Comparison of ENCODE assay signal across 11 cellular contexts in genomic region chr7:17134786-17135185, GRCh38.
DNase-seq lines count a peak whose midpoint lies in the region; ATAC-seq and TF ChIP-seq lines count a peak whose summit lies in the region.
"Had no signal": no experiment of that assay in that cellular context is flagged by ENCODE, and none has a peak within 500 bp of the region (broad histone marks: within the 10 kb centered on the region; RNA-seq: fewer than 3 reads in every experiment).

No MANE protein-coding gene starts in this region.

- no peaks in the 10 kb centered on the region for H3K79me2 ChIP-seq in GM23338 (replicated peaks; ENCODE audit: insufficient read depth)

- DNase-seq in activated CD4-positive, alpha-beta T cell treated with anti-CD3 and anti-CD28 coated beads, Interleukin-2, amount 10 ng/mL, durations not matched to agents 7 days and 5 days, result no peak
- DNase-seq in activated CD4-positive, alpha-beta T cell treated with anti-CD3 and anti-CD28 coated beads, Interleukin-2, amount 50 U/mL, for 1 hour, result no peak
- DNase-seq in GM23338 (ENCODE audit: low spot score) (no peak), cardiac septum (ENCODE audit: low spot score) (no peak), dermis blood vessel endothelial cell (no peak)
- DNase-seq: activated effector memory CD4-positive, alpha-beta T cell treated with anti-CD3 and anti-CD28 coated beads, Interleukin-2, amount 50 U/mL, for 16 hours; naive thymus-derived CD4-positive, alpha-beta T cell; NCI-H510A had no signal

- H3F3A ChIP-seq in GM23338 (replicated peaks; ENCODE audit: low read depth), result no peaks in the 10 kb centered on the region

- H2AFZ ChIP-seq in GM23338, result no peak overlapping the region

- no peak overlapping the region for H3K4me2 ChIP-seq in GM23338

- CTCF ChIA-PET in activated CD4-positive, alpha-beta T cell treated with anti-CD3 and anti-CD28 coated beads, Interleukin-2, amount 10 ng/mL, durations not matched to agents 7 days and 5 days (lab: Charles Lee), result interaction anchor here (1.1 kb wide), 1 partner anchor 8 kb away, joined by 4 read pairs; no protein-coding TSS in a partner anchor

- H3K27ac ChIP-seq in GM23338 (ENCODE audit: low read depth), result no peak overlapping the region

- no peak for TF ChIP-seq CTCF in GM23338 (conservative IDR thresholded peaks at IDR 0.05; ENCODE audit: low read depth in 2 of 2)

- H3K9me2 ChIP-seq in GM23338 (ENCODE audit: insufficient read depth), result no peaks in the 10 kb centered on the region

- POLR2A ChIA-PET in activated CD4-positive, alpha-beta T cell treated with anti-CD3 and anti-CD28 coated beads, Interleukin-2, amount 10 ng/mL, durations not matched to agents 7 days and 5 days (lab: Charles Lee), result no interaction called here

- no peaks in the 10 kb centered on the region for H3K4me1 ChIP-seq in GM23338 (ENCODE audit: insufficient read depth)

- H3K4me3 ChIP-seq in GM23338, result no peak overlapping the region

- peaks cover 32% of the 10 kb centered on the region for H3K36me3 Mint-ChIP-seq in activated CD4-positive, alpha-beta T cell treated with anti-CD3 and anti-CD28 coated beads, Interleukin-2, amount 10 ng/mL, durations not matched to agents 7 days and 5 days (ENCODE audit: low read depth)
- no peaks in the 10 kb centered on the region for H3K36me3 Mint-ChIP-seq in activated T-helper 17 cell treated with anti-CD3 and anti-CD28 coated beads, Interleukin-2, amount 50 U/mL, for 72 hours (ENCODE audit: low read depth)
- no peaks in the 10 kb centered on the region for H3K36me3 Mint-ChIP-seq in GM23338 (ENCODE audit: low read depth)

- ATAC-seq in GM21381 (IDR thresholded peaks at IDR 0.05; ENCODE audit: unreplicated experiment), result peak; percentile 88
- ATAC-seq in HG03064 (IDR thresholded peaks at IDR 0.05; ENCODE audit: low read depth, unreplicated experiment), result peak; percentile 80
- ATAC-seq in activated T-helper 17 cell treated with anti-CD3 and anti-CD28 coated beads, Interleukin-2, amount 50 U/mL, for 72 hours (replicated peaks), result peak; percentile 60
- no peak for ATAC-seq in GM23338
- ATAC-seq: naive thymus-derived CD4-positive, alpha-beta T cell had no signal

- no peaks in the 10 kb centered on the region for H3K27me3 Mint-ChIP-seq in activated CD4-positive, alpha-beta T cell treated with anti-CD3 and anti-CD28 coated beads, Interleukin-2, amount 10 ng/mL, durations not matched to agents 7 days and 5 days
- no peaks in the 10 kb centered on the region for H3K27me3 Mint-ChIP-seq in activated T-helper 17 cell treated with anti-CD3 and anti-CD28 coated beads, Interleukin-2, amount 50 U/mL, for 72 hours
- H3K27me3 Mint-ChIP-seq in GM23338 (ENCODE audit: insufficient read depth, low read depth, poor library complexity), result no peaks in the 10 kb centered on the region
- H3K27me3 Mint-ChIP-seq: naive thymus-derived CD4-positive, alpha-beta T cell had no signal

- intact Hi-C loops in cardiac septum (cut with DNase I), result no loop called here

- H3K27me3 ChIP-seq in GM23338 (ENCODE audit: insufficient read depth), result no peaks in the 10 kb centered on the region

- H3K27ac Mint-ChIP-seq in activated CD4-positive, alpha-beta T cell treated with anti-CD3 and anti-CD28 coated beads, Interleukin-2, amount 10 ng/mL, durations not matched to agents 7 days and 5 days, result peak overlapping the region; percentile 34
- peak overlapping the region; percentile 41 for H3K27ac Mint-ChIP-seq in activated T-helper 17 cell treated with anti-CD3 and anti-CD28 coated beads, Interleukin-2, amount 50 U/mL, for 72 hours
- H3K27ac Mint-ChIP-seq in GM23338, result no peak overlapping the region

- no peak overlapping the region for H3K4me3 Mint-ChIP-seq in activated CD4-positive, alpha-beta T cell treated with anti-CD3 and anti-CD28 coated beads, Interleukin-2, amount 10 ng/mL, durations not matched to agents 7 days and 5 days
- H3K4me3 Mint-ChIP-seq in activated T-helper 17 cell treated with anti-CD3 and anti-CD28 coated beads, Interleukin-2, amount 50 U/mL, for 72 hours, result peak overlapping the region; percentile 51
- H3K4me3 Mint-ChIP-seq in GM23338, result no peak overlapping the region

- H3K36me3 ChIP-seq in GM23338 (ENCODE audit: insufficient read depth), result no peaks in the 10 kb centered on the region

- H4K20me1 ChIP-seq in GM23338 (replicated peaks; ENCODE audit: insufficient read depth), result no peaks in the 10 kb centered on the region

- H3K4me1 Mint-ChIP-seq in activated CD4-positive, alpha-beta T cell treated with anti-CD3 and anti-CD28 coated beads, Interleukin-2, amount 10 ng/mL, durations not matched to agents 7 days and 5 days, result peaks cover 66% of the 10 kb centered on the region
- H3K4me1 Mint-ChIP-seq in activated T-helper 17 cell treated with anti-CD3 and anti-CD28 coated beads, Interleukin-2, amount 50 U/mL, for 72 hours, result peaks cover 50% of the 10 kb centered on the region
- peaks cover 6% of the 10 kb centered on the region; the same call in 2 of the 3 replicates for H3K4me1 Mint-ChIP-seq in GM23338

- H3K9me3 Mint-ChIP-seq in activated CD4-positive, alpha-beta T cell treated with anti-CD3 and anti-CD28 coated beads, Interleukin-2, amount 10 ng/mL, durations not matched to agents 7 days and 5 days, result peaks cover 10% of the 10 kb centered on the region
- H3K9me3 Mint-ChIP-seq in activated T-helper 17 cell treated with anti-CD3 and anti-CD28 coated beads, Interleukin-2, amount 50 U/mL, for 72 hours, result peaks cover 3% of the 10 kb centered on the region
- H3K9me3 Mint-ChIP-seq in GM23338, result no peaks in the 10 kb centered on the region

TF ChIP-seq in GM23338, 12 proteins besides CTCF, POLR2A, EP300 and RAD21 (continues in another document):
- TF ChIP-seq NANOG (IDR thresholded peaks at IDR 0.05; ENCODE audit: borderline replicate concordance), result no peak
- TF ChIP-seq JUNB (IDR thresholded peaks at IDR 0.05; ENCODE audit: unreplicated experiment), result no peak
- no peak for TF ChIP-seq CREB1 (CRISPR knock-in tag; IDR thresholded peaks at IDR 0.05; ENCODE audit: low read depth)
- TF ChIP-seq POLR2AphosphoS5 (IDR thresholded peaks at IDR 0.05; ENCODE audit: low read depth), result no peak
- no peak for TF ChIP-seq ZNF114 (CRISPR knock-in tag; IDR thresholded peaks at IDR 0.05)
- TF ChIP-seq ZNF462 (CRISPR knock-in tag; IDR thresholded peaks at IDR 0.05), result no peak
